8 cellular contexts compared by ENCODE assay signal in genomic region chr17:56679148-56679766, GRCh38.
DNase-seq lines count a peak whose midpoint lies in the region; ATAC-seq lines count a peak whose summit lies in the region.

No MANE protein-coding gene starts in this region.

- no peak for ATAC-seq in activated T-helper 17 cell treated with anti-CD3 and anti-CD28 coated beads, Interleukin-2, amount 50 U/mL, for 72 hours (replicated peaks)
- ATAC-seq in left cardiac atrium (peak; percentile 55 to 64), sciatic nerve (peak; percentile 72), GM18907 (IDR thresholded peaks at IDR 0.05; ENCODE audit: unreplicated experiment) (no peak)

- H3K4me3 Mint-ChIP-seq in IgD-negative memory B cell: peak overlapping the region in 3 of 4 donors; percentile 48 to 76 (median 53)
- H3K4me3 Mint-ChIP-seq in activated T-helper 17 cell treated with anti-CD3 and anti-CD28 coated beads, Interleukin-2, amount 50 U/mL, for 72 hours: peak overlapping the region; percentile 38

- H3K27ac Mint-ChIP-seq in IgD-negative memory B cell: no peak overlapping the region
- H3K27ac Mint-ChIP-seq in activated T-helper 17 cell treated with anti-CD3 and anti-CD28 coated beads, Interleukin-2, amount 50 U/mL, for 72 hours: no peak overlapping the region

- no peaks in the 10 kb centered on the region for H3K9me3 Mint-ChIP-seq in IgD-negative memory B cell
- no peaks in the 10 kb centered on the region for H3K9me3 Mint-ChIP-seq in activated T-helper 17 cell treated with anti-CD3 and anti-CD28 coated beads, Interleukin-2, amount 50 U/mL, for 72 hours

- H3K4me1 Mint-ChIP-seq in IgD-negative memory B cell: peaks cover 0 to 5% (median 0%) of the 10 kb centered on the region in 3 donors
- peaks cover 24% of the 10 kb centered on the region for H3K4me1 Mint-ChIP-seq in activated T-helper 17 cell treated with anti-CD3 and anti-CD28 coated beads, Interleukin-2, amount 50 U/mL, for 72 hours

- DNase-seq in DMS79 treated with DMSO at 0.1 percent for 48 hours (lab: John Stamatoyannopoulos, UW): peak; percentile 19
- DNase-seq in DMS79 (lab: John Stamatoyannopoulos, UW): no peak
- DNase-seq in left cardiac atrium: no peak
- no peak for DNase-seq in sciatic nerve (ENCODE audit: low spot score)
- DNase-seq in T-helper 2 cell: no peak

- no peaks in the 10 kb centered on the region for H3K36me3 Mint-ChIP-seq in IgD-negative memory B cell
- H3K36me3 Mint-ChIP-seq in activated T-helper 17 cell treated with anti-CD3 and anti-CD28 coated beads, Interleukin-2, amount 50 U/mL, for 72 hours (ENCODE audit: low read depth): no peaks in the 10 kb centered on the region

- H3K27me3 Mint-ChIP-seq in IgD-negative memory B cell: peaks cover 39% of the 10 kb centered on the region
- peaks cover 55% of the 10 kb centered on the region for H3K27me3 Mint-ChIP-seq in activated T-helper 17 cell treated with anti-CD3 and anti-CD28 coated beads, Interleukin-2, amount 50 U/mL, for 72 hours

- intact Hi-C loops in left cardiac atrium (cut with DNase I): no loop called here
- intact Hi-C loops in sciatic nerve (cut with DNase I): no loop called here

Comparison
In these comparisons a context has a peak if more than half of its experiments do, and no peak if none do; other contexts are left out.
1. ATAC-seq: peak in left cardiac atrium (2 of 2) and sciatic nerve (single experiment); none in activated T-helper 17 cell treated with anti-CD3 and anti-CD28 coated beads, Interleukin-2, amount 50 U/mL, for 72 hours (single experiment) and GM18907 (single experiment).